ENCODE assay signal across 23 cellular contexts in genomic region chr22:38942702-38943101, GRCh38. TPM values are rescaled to one million over a fixed set of nuclear protein-coding genes. Genes with fewer than 3 reads are reported as not detected.
DNase-seq lines count a peak whose midpoint lies in the region; ATAC-seq, FAIRE-seq and TF ChIP-seq lines count a peak whose summit lies in the region.
"Had no signal": no experiment of that assay in that cellular context is flagged by ENCODE, and none has a peak within 500 bp of the region (broad histone marks: within the 10 kb centered on the region; RNA-seq: fewer than 3 reads in every experiment).

No MANE protein-coding gene starts in this region.

- CTCF ChIA-PET in activated CD4-positive, alpha-beta memory T cell treated with anti-CD3 and anti-CD28 coated beads for 36 hours (lab: Charles Lee): interaction anchor here (1.0 to 3.7 kb wide), 5 partner anchors 15 to 173 kb away, joined by 3 to 29 read pairs (median 4); no protein-coding TSS in a partner anchor
- CTCF ChIA-PET in activated CD4-positive, alpha-beta memory T cell treated with anti-CD3 and anti-CD28 coated beads, Interleukin-2, amount 10 ng/mL, durations not matched to agents 7 days and 5 days (lab: Charles Lee): no interaction called here
- CTCF ChIA-PET in K562 (lab: Yijun Ruan, JAX; ENCODE audit: low intra/inter-chr PET ratio): interaction anchor here (0.6 kb wide), 1 partner anchor 60 kb away, joined by 3 read pairs; no protein-coding TSS in a partner anchor
- CTCF ChIA-PET in CD8-positive, alpha-beta T cell (lab: Charles Lee): interaction anchor here (0.6 kb wide), 1 partner anchor 587 kb away, joined by 5 read pairs; no protein-coding TSS in a partner anchor

- H2AFZ ChIP-seq in K562 (ENCODE audit: low read depth, low read length): peak overlapping the region; percentile 74
- H2AFZ ChIP-seq: parathyroid adenoma had no signal

- no peaks in the 10 kb centered on the region for H3K9me3 ChIP-seq in K562 (replicated peaks; ENCODE audit: control insufficient read depth, insufficient read depth, low read depth, low read length)
- H3K9me3 ChIP-seq in spleen: no peaks in the 10 kb centered on the region
- no peaks in the 10 kb centered on the region for H3K9me3 ChIP-seq in CD8-positive, alpha-beta T cell (ENCODE audit: low read length)
- H3K9me3 ChIP-seq: right lobe of liver had no signal

- H3K4me1 ChIP-seq in K562 (replicated peaks in 1 of 2; ENCODE audit: control insufficient read depth in 2 of 2, insufficient read depth in 2 of 2, low read length in 2 of 2) (no peaks in the 10 kb centered on the region; a peak in 2 of 5 replicates), spleen (peaks cover 4 to 58% (median 31%) of the 10 kb centered on the region in 6 donors)
- peaks cover 13% of the 10 kb centered on the region for H3K4me1 ChIP-seq in CD8-positive, alpha-beta T cell (ENCODE audit: insufficient read depth, low read length)
- H3K4me1 ChIP-seq: parathyroid adenoma, right lobe of liver had no signal

- peak; percentile 26; the same call in 1 of the 3 replicates for ATAC-seq in K562
- ATAC-seq in CD8-positive, alpha-beta T cell: no peak

- H3K36me3 Mint-ChIP-seq in activated CD4-positive, alpha-beta memory T cell treated with anti-CD3 and anti-CD28 coated beads for 36 hours: no peaks in the 10 kb centered on the region
- no peaks in the 10 kb centered on the region for H3K36me3 Mint-ChIP-seq in activated CD4-positive, alpha-beta memory T cell treated with anti-CD3 and anti-CD28 coated beads, Interleukin-2, amount 10 ng/mL, durations not matched to agents 7 days and 5 days (ENCODE audit: low read depth)
- H3K36me3 Mint-ChIP-seq in CD8-positive, alpha-beta T cell: no peaks in the 10 kb centered on the region
- H3K36me3 Mint-ChIP-seq: WTC11 had no signal

- H4K20me1 ChIP-seq in K562 (replicated peaks; ENCODE audit: control insufficient read depth, insufficient read depth, low read length): 0 out of 2 replicates have a peak, but pooled peaks cover 4% of the 10 kb centered on the region

- intact Hi-C loops in activated CD4-positive, alpha-beta memory T cell treated with anti-CD3 and anti-CD28 coated beads for 36 hours (cut with micrococcal nuclease): loop anchor here (5.0 to 10.0 kb wide), 2 partner anchors 152 to 185 kb away; partner anchors contain the start of genes APOBEC3H and SUN2
- intact Hi-C loops in K562 (cut with micrococcal nuclease) (no loop called here), spleen (cut with DNase I; ENCODE audit: low total_unique reads) (no loop called here)
- intact Hi-C loops in CD8-positive, alpha-beta T cell (cut with DNase I, micrococcal nuclease): no loop called here

- peaks cover 46% of the 10 kb centered on the region for H3K4me1 Mint-ChIP-seq in activated CD4-positive, alpha-beta memory T cell treated with anti-CD3 and anti-CD28 coated beads for 36 hours (ENCODE audit: low read depth)
- peaks cover 27% of the 10 kb centered on the region for H3K4me1 Mint-ChIP-seq in activated CD4-positive, alpha-beta memory T cell treated with anti-CD3 and anti-CD28 coated beads, Interleukin-2, amount 10 ng/mL, durations not matched to agents 7 days and 5 days
- H3K4me1 Mint-ChIP-seq in CD8-positive, alpha-beta T cell (ENCODE audit: low read depth): peaks cover 20% of the 10 kb centered on the region

- H3K36me3 ChIP-seq in K562 (ENCODE audit: control insufficient read depth, insufficient read depth, low read length) (no peaks in the 10 kb centered on the region), spleen (no peaks in the 10 kb centered on the region)
- no peaks in the 10 kb centered on the region for H3K36me3 ChIP-seq in CD8-positive, alpha-beta T cell (ENCODE audit: insufficient read depth, low read length)
- H3K36me3 ChIP-seq: right lobe of liver had no signal

- 13% methylated on average over 5 of the region's 5 CpGs for WGBS in K562 (ENCODE audit: insufficient coverage, low coverage, missing lambda C conversion rate)
- WGBS in spleen, 5 donors: 48 to 72% (median 65%) methylated on average over 5 of the region's 5 CpGs

- TF ChIP-seq EP300 in K562 (IDR thresholded peaks at IDR 0.05; ENCODE audit: low read length): no peak

- no peaks in the 10 kb centered on the region for H3K9me1 ChIP-seq in K562 (ENCODE audit: control insufficient read depth, insufficient read depth, low read length)

- no peak overlapping the region for H3K4me2 ChIP-seq in K562 (ENCODE audit: insufficient read depth, low read length)

- no peaks in the 10 kb centered on the region for H3K79me2 ChIP-seq in K562 (ENCODE audit: control insufficient read depth, insufficient read depth, low read length)
- H3K79me2 ChIP-seq: parathyroid adenoma had no signal

- in situ Hi-C loops in K562 (cut with MboI): no loop called here

- H3K9ac ChIP-seq in K562 (ENCODE audit: insufficient read depth in 1 of 2, low read depth in 2 of 2, low read length in 2 of 2): no peak overlapping the region
- H3K9ac ChIP-seq: parathyroid adenoma had no signal

- peak; percentile 38 for FAIRE-seq in GM12892 (lab: Jason Lieb, UNC)
- FAIRE-seq in K562 (lab: Jason Lieb, UNC): no peak

- H3K27me3 ChIP-seq in K562 (ENCODE audit: control insufficient read depth in 2 of 2, insufficient read depth in 2 of 2, low read length in 2 of 2) (peaks cover 13 to 50% of the 10 kb centered on the region in 2 experiments), spleen (replicated peaks in 1 of 7) (peaks cover 0 to 13% (median 0%) of the 10 kb centered on the region in 7 donors)
- peaks cover 10% of the 10 kb centered on the region for H3K27me3 ChIP-seq in CD8-positive, alpha-beta T cell (ENCODE audit: insufficient read depth, low read length)
- H3K27me3 ChIP-seq: right lobe of liver had no signal

- no peak for TF ChIP-seq RAD21 in K562 (CRISPR knock-in tag; conservative IDR thresholded peaks at IDR 0.05 in 1 of 2, IDR thresholded peaks at IDR 0.05 in 1 of 2)

- TF ChIP-seq POLR2A in GM12892 (IDR thresholded peaks at IDR 0.05; ENCODE audit: low read depth, low read length): no peak
- TF ChIP-seq POLR2A in K562 (conservative IDR thresholded peaks at IDR 0.05): no peak
- TF ChIP-seq POLR2A in spleen (IDR thresholded peaks at IDR 0.05): no peak

- no TSS peak for BruUV-seq in K562 (replicated peaks; lab: Mats Ljungman, UMichigan)

- H3K27ac Mint-ChIP-seq in activated CD4-positive, alpha-beta memory T cell treated with anti-CD3 and anti-CD28 coated beads for 36 hours: peak overlapping the region; percentile 24
- no peak overlapping the region for H3K27ac Mint-ChIP-seq in activated CD4-positive, alpha-beta memory T cell treated with anti-CD3 and anti-CD28 coated beads, Interleukin-2, amount 10 ng/mL, durations not matched to agents 7 days and 5 days
- H3K27ac Mint-ChIP-seq in CD8-positive, alpha-beta T cell: no peak overlapping the region
- H3K27ac Mint-ChIP-seq: WTC11 had no signal

- H3K9me3 Mint-ChIP-seq in activated CD4-positive, alpha-beta memory T cell treated with anti-CD3 and anti-CD28 coated beads for 36 hours: no peaks in the 10 kb centered on the region
- H3K9me3 Mint-ChIP-seq in activated CD4-positive, alpha-beta memory T cell treated with anti-CD3 and anti-CD28 coated beads, Interleukin-2, amount 10 ng/mL, durations not matched to agents 7 days and 5 days: no peaks in the 10 kb centered on the region
- H3K9me3 Mint-ChIP-seq in CD8-positive, alpha-beta T cell: no peaks in the 10 kb centered on the region
- H3K9me3 Mint-ChIP-seq: nephron progenitor cell, WTC11 had no signal

- H3K4me3 ChIP-seq in K562 (no peak overlapping the region), spleen (peak overlapping the region in 1 of 8 donors; percentile 58)
- no peak overlapping the region for H3K4me3 ChIP-seq in CD8-positive, alpha-beta T cell (ENCODE audit: low read depth, low read length)
- H3K4me3 ChIP-seq: right lobe of liver had no signal

- TF ChIP-seq CTCF in K562 (IDR thresholded peaks at IDR 0.05 in 2 of 3, conservative IDR thresholded peaks at IDR 0.05 in 1 of 3; ENCODE audit: insufficient read depth in 2 of 3, low read depth in 1 of 3, low read length in 3 of 3) (no peak), spleen (IDR thresholded peaks at IDR 0.05 in 8 of 11, conservative IDR thresholded peaks at IDR 0.05 in 3 of 11) (no peak)
- TF ChIP-seq CTCF in CD8-positive, alpha-beta T cell (IDR thresholded peaks at IDR 0.05): no peak

- DNase-seq in activated CD4-positive, alpha-beta memory T cell treated with anti-CD3 and anti-CD28 coated beads for 36 hours: no peak
- no peak for DNase-seq in activated CD4-positive, alpha-beta memory T cell treated with anti-CD3 and anti-CD28 coated beads, Interleukin-2, amount 10 ng/mL, durations not matched to agents 7 days and 5 days
- no peak for DNase-seq in GM12892 (ENCODE audit: insufficient read length)
- no peak for DNase-seq in K562 (ENCODE audit: extremely low read depth in 1 of 4, low spot score in 3 of 4)
- no peak for DNase-seq in spleen
- no peak for DNase-seq in COLO668 (lab: John Stamatoyannopoulos, UW; ENCODE audit: unreplicated experiment)
- no peak for DNase-seq in CD8-positive, alpha-beta T cell
- no peak for DNase-seq in SW480 (ENCODE audit: low spot score)
- DNase-seq: cerebellar nuclear complex, DMS79, GF-D8, NCI-H1105 treated with DMSO at 0.1 percent for 48 hours, NCI-H2029, NCI-H2227 treated with DMSO at 0.1 percent for 48 hours, NCI-H69, nephron progenitor cell, RPMI8226 had no signal

- H3K27ac ChIP-seq in K562 (ENCODE audit: extremely low read depth, low read depth, low read length) (no peak overlapping the region), spleen (peak overlapping the region in 7 of 8 donors; percentile 56 to 88 (median 79))
- no peak overlapping the region for H3K27ac ChIP-seq in CD8-positive, alpha-beta T cell (ENCODE audit: low read depth, low read length)
- H3K27ac ChIP-seq: parathyroid adenoma, right lobe of liver had no signal

- H3K27me3 Mint-ChIP-seq in activated CD4-positive, alpha-beta memory T cell treated with anti-CD3 and anti-CD28 coated beads for 36 hours: peaks cover 32% of the 10 kb centered on the region
- H3K27me3 Mint-ChIP-seq in activated CD4-positive, alpha-beta memory T cell treated with anti-CD3 and anti-CD28 coated beads, Interleukin-2, amount 10 ng/mL, durations not matched to agents 7 days and 5 days: peaks cover 47% of the 10 kb centered on the region
- peaks cover 59% of the 10 kb centered on the region for H3K27me3 Mint-ChIP-seq in CD8-positive, alpha-beta T cell (ENCODE audit: low read depth)

- H3K4me3 Mint-ChIP-seq in activated CD4-positive, alpha-beta memory T cell treated with anti-CD3 and anti-CD28 coated beads for 36 hours: peak overlapping the region; percentile 4
- H3K4me3 Mint-ChIP-seq in activated CD4-positive, alpha-beta memory T cell treated with anti-CD3 and anti-CD28 coated beads, Interleukin-2, amount 10 ng/mL, durations not matched to agents 7 days and 5 days: no peak overlapping the region
- no peak overlapping the region for H3K4me3 Mint-ChIP-seq in CD8-positive, alpha-beta T cell
- H3K4me3 Mint-ChIP-seq: nephron progenitor cell, WTC11 had no signal

- POLR2A ChIA-PET in activated CD4-positive, alpha-beta memory T cell treated with anti-CD3 and anti-CD28 coated beads for 36 hours (lab: Charles Lee): interaction anchor here (0.8 to 2.9 kb wide), 2 partner anchors 11 to 173 kb away, joined by 3 to 27 read pairs; no protein-coding TSS in a partner anchor
- POLR2A ChIA-PET in activated CD4-positive, alpha-beta memory T cell treated with anti-CD3 and anti-CD28 coated beads, Interleukin-2, amount 10 ng/mL, durations not matched to agents 7 days and 5 days (lab: Charles Lee): interaction anchor here (0.8 to 1.5 kb wide), 2 partner anchors 8 to 12 kb away, joined by 3 read pairs; no protein-coding TSS in a partner anchor
- POLR2A ChIA-PET in K562 (lab: Yijun Ruan, JAX): no interaction called here
- POLR2A ChIA-PET in CD8-positive, alpha-beta T cell (lab: Charles Lee): interaction anchor here (1.1 kb wide), 1 partner anchor 201 kb away, joined by 3 read pairs; no protein-coding TSS in a partner anchor

RNA-seq across cellular contexts. Expression of gene APOBEC3A, which starts 14.7 kb away (rescaled TPM):
- total RNA-seq in activated CD4-positive, alpha-beta memory T cell treated with anti-CD3 and anti-CD28 coated beads for 36 hours: under 1 TPM in 1 of 2 experiments, not detected in 1; 0.17 TPM
- not detected for total RNA-seq in activated CD4-positive, alpha-beta memory T cell treated with anti-CD3 and anti-CD28 coated beads, Interleukin-2, amount 10 ng/mL, durations not matched to agents 7 days and 5 days
- polyA plus RNA-seq in GM12892 (2012; ENCODE audit: missing spikeins): not detected
- total RNA-seq in K562 (2011; cell fraction: chromatin; rRNA removed; ENCODE audit: low replicate concordance): not detected in 2 replicates
- total RNA-seq in K562 (2011; cell fraction: nucleolus; rRNA removed): not detected in 2 replicates
- total RNA-seq in K562 (2011; cell fraction: nucleoplasm; rRNA removed): not detected in 2 replicates
- total RNA-seq in K562 (2014; rRNA removed): not detected in 2 replicates
- not detected in 2 replicates for total RNA-seq in K562 (2014; rRNA removed; fragmentation: Illumina TruSeq; extraction: Trizol)
- total RNA-seq in K562 (2015; rRNA removed; fragmentation: Illumina TruSeq; extraction: Trizol): not detected in 2 replicates
- not detected in 2 replicates for total RNA-seq in K562 (2021)
- not detected in 2 replicates for polyA plus RNA-seq in K562 (2011; rRNA removed)
- polyA plus RNA-seq in K562 (2011; cell fraction: cytosol; rRNA removed): not detected in 2 replicates
- not detected in 2 replicates for polyA plus RNA-seq in K562 (2011; cell fraction: nucleus; rRNA removed)
- polyA plus RNA-seq in K562 (2012): not detected in 2 replicates
- polyA plus RNA-seq in K562 (2014; fragmentation: Illumina TruSeq; extraction: Trizol): not detected in 2 replicates
- under 1 TPM in 1 of 2 experiments, not detected in 1; 0.04 TPM for polyA plus RNA-seq in K562 (2014; fragmentation: Nextera tagmentation; extraction: Ambion mirVana)
- polyA plus RNA-seq in K562 (2014; rRNA removed): not detected in 2 replicates
- polyA minus RNA-seq in K562 (2011; rRNA and poly(A)+ RNA removed): not detected in 2 replicates
- not detected in 2 replicates for polyA minus RNA-seq in K562 (2011; cell fraction: cytosol; rRNA and poly(A)+ RNA removed)
- polyA minus RNA-seq in K562 (2011; cell fraction: nucleus; rRNA and poly(A)+ RNA removed): not detected in 2 replicates
- 100 to 1,000 TPM in 2 of 7 donors, 10 to 100 TPM in 5; 18.6 to 163 (median 68.0) TPM for total RNA-seq in spleen
- polyA plus RNA-seq in spleen: 1 to 10 TPM; 1.2 to 5.6 (median 3.9) TPM
- not detected for total RNA-seq in CD8-positive, alpha-beta T cell
- total RNA-seq: A172; M059J; T-helper 2 cell treated with Interferon-gamma antibody and Interleukin-4, amounts not matched to agents 100 ng/mL and 5 ng/mL, for 36 hours; WTC11 had no signal

RNA-seq across cellular contexts. Expression of gene APOBEC3B, which starts 39.4 kb away (rescaled TPM):
- total RNA-seq in activated CD4-positive, alpha-beta memory T cell treated with anti-CD3 and anti-CD28 coated beads for 36 hours: 10 to 100 TPM; 43.9 to 44.3 TPM
- total RNA-seq in activated CD4-positive, alpha-beta memory T cell treated with anti-CD3 and anti-CD28 coated beads, Interleukin-2, amount 10 ng/mL, durations not matched to agents 7 days and 5 days: 10 to 100 TPM; 51.6 to 51.9 TPM
- polyA plus RNA-seq in GM12892 (2012; ENCODE audit: missing spikeins): 21.6 TPM
- total RNA-seq in K562 (2011; cell fraction: chromatin; rRNA removed; ENCODE audit: low replicate concordance): 5.5 and 9.0 TPM in 2 replicates
- total RNA-seq in K562 (2011; cell fraction: nucleolus; rRNA removed): 9.2 and 9.3 TPM in 2 replicates
- 7.9 and 8.4 TPM in 2 replicates for total RNA-seq in K562 (2011; cell fraction: nucleoplasm; rRNA removed)
- total RNA-seq in K562 (2014; rRNA removed): 29.3 and 38.4 TPM in 2 replicates
- 6.6 and 6.8 TPM in 2 replicates for total RNA-seq in K562 (2014; rRNA removed; fragmentation: Illumina TruSeq; extraction: Trizol)
- total RNA-seq in K562 (2015; rRNA removed; fragmentation: Illumina TruSeq; extraction: Trizol): 5.9 and 7.1 TPM in 2 replicates
- total RNA-seq in K562 (2021): 43.2 and 43.6 TPM in 2 replicates
- 16.7 and 39.5 TPM in 2 replicates for polyA plus RNA-seq in K562 (2011; rRNA removed)
- polyA plus RNA-seq in K562 (2011; cell fraction: cytosol; rRNA removed): 27.9 and 68.7 TPM in 2 replicates
- 10.0 and 16.1 TPM in 2 replicates for polyA plus RNA-seq in K562 (2011; cell fraction: nucleus; rRNA removed)
- polyA plus RNA-seq in K562 (2012): 41.8 and 64.6 TPM in 2 replicates
- polyA plus RNA-seq in K562 (2014; fragmentation: Illumina TruSeq; extraction: Trizol): 57.9 and 62.9 TPM in 2 replicates
- 100 to 1,000 TPM; 160 to 166 TPM for polyA plus RNA-seq in K562 (2014; fragmentation: Nextera tagmentation; extraction: Ambion mirVana)
- polyA plus RNA-seq in K562 (2014; rRNA removed): 49.5 and 58.1 TPM in 2 replicates
- polyA minus RNA-seq in K562 (2011; rRNA and poly(A)+ RNA removed): 12.6 and 31.1 TPM in 2 replicates
- 10.2 and 18.5 TPM in 2 replicates for polyA minus RNA-seq in K562 (2011; cell fraction: cytosol; rRNA and poly(A)+ RNA removed)
- polyA minus RNA-seq in K562 (2011; cell fraction: nucleus; rRNA and poly(A)+ RNA removed): 3.0 TPM in 2 replicates
- 10 to 100 TPM in 1 of 7 donors, 1 to 10 TPM in 5, not detected in 1; 2.5 to 14.0 (median 7.2) TPM for total RNA-seq in spleen
- polyA plus RNA-seq in spleen: 1 to 10 TPM; 1.2 to 3.7 (median 2.1) TPM
- under 1 TPM in 1 of 2 experiments, not detected in 1; 0.41 TPM for total RNA-seq in CD8-positive, alpha-beta T cell

Comparison
In these comparisons a context has a peak if more than half of its experiments do, and no peak if none do; other contexts are left out.
1. H3K27ac ChIP-seq: peak in spleen (7 of 8); none in K562 (single experiment) and CD8-positive, alpha-beta T cell (single experiment).
2. RNA of gene APOBEC3A, which starts 14.7 kb away (total RNA-seq): 18.6 to 163 TPM in spleen; 0.17 TPM in activated CD4-positive, alpha-beta memory T cell treated with anti-CD3 and anti-CD28 coated beads for 36 hours, not detected in CD8-positive, alpha-beta T cell, not detected in activated CD4-positive, alpha-beta memory T cell treated with anti-CD3 and anti-CD28 coated beads, Interleukin-2, amount 10 ng/mL, durations not matched to agents 7 days and 5 days and not detected in K562; every median in the first group is over 10 times any median in the second.